8 cellular contexts compared by ENCODE assay signal in the genomic region with DNA sequence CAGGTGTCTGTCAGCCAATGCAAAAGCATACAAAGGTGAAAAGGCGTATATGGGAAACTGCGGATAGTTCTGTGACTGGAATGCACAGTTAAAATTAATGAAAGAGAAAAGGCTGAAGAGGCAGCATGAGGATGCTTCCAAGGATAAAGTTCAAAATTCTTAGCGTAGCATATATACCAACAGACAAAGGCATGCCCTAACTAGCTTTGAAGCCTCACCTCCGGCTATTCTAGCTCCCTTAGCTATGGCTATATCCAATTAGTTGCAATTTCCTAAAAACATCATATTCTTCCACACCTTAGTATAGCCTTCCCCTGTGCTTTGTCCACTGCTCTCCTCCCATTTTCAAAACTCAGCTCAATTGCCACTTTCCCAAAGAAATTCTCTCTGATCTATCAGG. TPM values are rescaled to one million over a fixed set of nuclear protein-coding genes. Genes with fewer than 3 reads are reported as not detected.
DNase-seq lines count a peak whose midpoint lies in the region; ATAC-seq and TF ChIP-seq lines count a peak whose summit lies in the region.

No MANE protein-coding gene starts in this region.

- CTCF ChIA-PET in AG04449 (lab: Yijun Ruan, JAX), result no interaction called here

- no peaks in the 10 kb centered on the region for H3K9me3 Mint-ChIP-seq in naive thymus-derived CD8-positive, alpha-beta T cell

- H3K27me3 Mint-ChIP-seq in naive thymus-derived CD8-positive, alpha-beta T cell, result no peaks in the 10 kb centered on the region

- peak overlapping the region; percentile 83 to 98 (median 96) for H3K27ac Mint-ChIP-seq in naive thymus-derived CD8-positive, alpha-beta T cell

- H3K27ac ChIP-seq in coronary artery, result peak overlapping the region; percentile 90 to 97

- H3K4me3 Mint-ChIP-seq in naive thymus-derived CD8-positive, alpha-beta T cell, result peak overlapping the region; percentile 84 to 98 (median 92)

- peak overlapping the region; percentile 99 for H3K4me3 ChIP-seq in AG04449 (ENCODE audit: low read depth, low read length)
- peak overlapping the region; percentile 78 for H3K4me3 ChIP-seq in Jurkat, Clone E6-1 (ENCODE audit: low read length)
- H3K4me3 ChIP-seq in coronary artery, result peak overlapping the region; percentile 87

- no peak for DNase-seq in AG04449 (ENCODE audit: low read depth, low spot score)
- DNase-seq in Jurkat, Clone E6-1 (ENCODE audit: low read depth, low spot score), result no peak
- DNase-seq in coronary artery (ENCODE audit: low spot score), result no peak
- no peak for DNase-seq in naive thymus-derived CD8-positive, alpha-beta T cell
- no peak for DNase-seq in NCI-H774 (lab: John Stamatoyannopoulos, UW)
- DNase-seq in iPS-NIHi7 (ENCODE audit: extremely low spot score), result no peak
- no peak for DNase-seq in MV-4-11 (lab: John Stamatoyannopoulos, UW)

- no peak for ATAC-seq in naive thymus-derived CD8-positive, alpha-beta T cell
- no peak for ATAC-seq in GM18511 (IDR thresholded peaks at IDR 0.05; ENCODE audit: unreplicated experiment)

- peaks cover 0 to 49% (median 7%) of the 10 kb centered on the region in 3 donors for H3K36me3 Mint-ChIP-seq in naive thymus-derived CD8-positive, alpha-beta T cell

- POLR2A ChIA-PET in AG04449 (lab: Yijun Ruan, JAX), result interaction anchor here (3.3 kb wide), 1 partner anchor 10 kb away, joined by 27 read pairs; no protein-coding TSS in a partner anchor
- POLR2A ChIA-PET in naive thymus-derived CD8-positive, alpha-beta T cell (lab: Charles Lee), result interaction anchor here (0.9 kb wide), 1 partner anchor 24 kb away, joined by 3 read pairs; no protein-coding TSS in a partner anchor

- TF ChIP-seq CTCF in AG04449 (IDR thresholded peaks at IDR 0.05; ENCODE audit: insufficient read depth, low read length, missing control alignments), result no peak
- no peak for TF ChIP-seq CTCF in coronary artery (IDR thresholded peaks at IDR 0.05)

- H3K4me1 Mint-ChIP-seq in naive thymus-derived CD8-positive, alpha-beta T cell, result peaks cover 34 to 65% (median 62%) of the 10 kb centered on the region in 4 donors

RNA-seq across cellular contexts. Expression of gene DNAJA1, which starts 1.4 kb away (rescaled TPM):
- 240 TPM for polyA plus RNA-seq in Jurkat, Clone E6-1 (2012; ENCODE audit: insufficient read depth, insufficient read length)
- 10 to 100 TPM; 70.7 to 71.3 TPM for total RNA-seq in naive thymus-derived CD8-positive, alpha-beta T cell
- polyA plus RNA-seq in naive thymus-derived CD8-positive, alpha-beta T cell, result 100 to 1,000 TPM in 1 of 3 donors, 10 to 100 TPM in 2; 62.8 to 101 (median 70.7) TPM

RNA-seq across cellular contexts. Expression of gene APTX, which starts 22.2 kb away (rescaled TPM):
- polyA plus RNA-seq in Jurkat, Clone E6-1 (2012; ENCODE audit: insufficient read depth, insufficient read length), result 69.2 TPM
- total RNA-seq in naive thymus-derived CD8-positive, alpha-beta T cell, result 10 to 100 TPM; 21.7 to 25.2 TPM
- 10 to 100 TPM; 24.7 to 26.4 (median 25.3) TPM for polyA plus RNA-seq in naive thymus-derived CD8-positive, alpha-beta T cell

RNA-seq across cellular contexts. Expression of gene SMU1, which starts 52.8 kb away (rescaled TPM):
- 17.1 TPM for polyA plus RNA-seq in Jurkat, Clone E6-1 (2012; ENCODE audit: insufficient read depth, insufficient read length)
- total RNA-seq in naive thymus-derived CD8-positive, alpha-beta T cell, result 10 to 100 TPM; 29.5 to 30.9 TPM
- polyA plus RNA-seq in naive thymus-derived CD8-positive, alpha-beta T cell, result 10 to 100 TPM; 19.5 to 24.3 (median 23.7) TPM
